34 cellular contexts compared by ENCODE assay signal in the genomic region with DNA sequence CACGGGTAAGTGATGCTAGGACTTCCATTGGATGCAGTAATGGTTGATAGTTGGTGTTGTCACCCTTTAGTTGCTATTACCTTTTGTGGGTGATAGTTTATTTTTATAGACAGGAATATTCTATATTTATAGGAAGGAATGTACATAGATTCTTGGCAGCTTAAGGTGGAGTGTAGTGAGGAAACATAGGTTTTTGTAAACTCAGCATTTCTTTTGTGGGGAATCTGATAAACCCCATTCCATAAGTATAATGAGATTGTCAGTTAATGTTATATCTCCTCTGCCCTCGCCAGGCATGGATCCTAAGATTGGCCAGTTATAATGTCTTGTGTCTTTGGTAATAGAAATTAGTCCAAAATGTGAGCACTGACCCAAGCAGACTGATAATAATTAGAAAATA.
"Had no signal": no experiment of that assay in that cellular context is flagged by ENCODE, and none has a peak within 500 bp of the region (broad histone marks: within the 10 kb centered on the region; RNA-seq: fewer than 3 reads in every experiment).

No MANE protein-coding gene starts in this region.

- H3K4me3 ChIP-seq: adrenal gland, ascending aorta, body of pancreas, breast epithelium, cardiac muscle cell had no signal

- DNase-seq: activated effector memory CD4-positive, alpha-beta T cell treated with anti-CD3 and anti-CD28 coated beads, Interleukin-2, amount 50 U/mL, for 16 hours; activated effector memory CD4-positive, alpha-beta T cell treated with Interleukin-2 at 50 U/mL for 16 hours; activated gamma-delta T cell; activated gamma-delta T cell treated with Interleukin-2 at 50 U/mL for 16 hours; activated naive CD4-positive, alpha-beta T cell; activated naive CD4-positive, alpha-beta T cell treated with anti-CD3 and anti-CD28 coated beads for 36 hours; activated naive CD4-positive, alpha-beta T cell treated with anti-CD3 and anti-CD28 coated beads, Interleukin-2, amount 10 ng/mL, durations not matched to agents 7 days and 5 days; activated naive CD4-positive, alpha-beta T cell treated with anti-CD3 and anti-CD28 coated beads, Interleukin-2, amount 50 U/mL, for 16 hours; activated naive CD4-positive, alpha-beta T cell treated with Interleukin-2 at 50 U/mL for 16 hours; activated naive CD8-positive, alpha-beta T cell treated with anti-CD3 and anti-CD28 coated beads for 36 hours; activated naive CD8-positive, alpha-beta T cell treated with anti-CD3 and anti-CD28 coated beads, Interleukin-2, amount 10 ng/mL, durations not matched to agents 7 days and 5 days; activated naive CD8-positive, alpha-beta T cell treated with anti-CD3 and anti-CD28 coated beads, Interleukin-2, amount 50 U/mL, for 24 hours; activated T-cell treated with anti-CD3 and anti-CD28 coated beads, Interleukin-2, amount 50 U/mL, for 1 hour; activated T-cell treated with anti-CD3 and anti-CD28 coated beads, Interleukin-2, amount 50 U/mL, for 24 hours; activated T-cell treated with anti-CD3 and anti-CD28 coated beads, Interleukin-2, amount 50 U/mL, for 4 hours; activated T-cell treated with anti-CD3 and anti-CD28 coated beads, Interleukin-2, amount 50 U/mL, for 48 hours; activated T-cell treated with anti-CD3 and anti-CD28 coated beads, Interleukin-2, amount 50 U/mL, for 72 hours; adrenal gland; amniotic stem cell; amygdala; anterior cingulate cortex; aorta; body of pancreas; brain microvascular endothelial cell; caudate nucleus; central memory CD4-positive, alpha-beta T cell; cerebellar nuclear complex had no signal

- H3K27ac ChIP-seq: adrenal gland, ascending aorta, body of pancreas, brain microvascular endothelial cell, breast epithelium, cardiac muscle cell had no signal

- H3K4me1 ChIP-seq: adrenal gland, ascending aorta, body of pancreas, breast epithelium had no signal

- H3K27me3 ChIP-seq: adrenal gland, ascending aorta, body of pancreas, brain microvascular endothelial cell, breast epithelium, cardiac muscle cell had no signal

- ATAC-seq: activated naive CD4-positive, alpha-beta T cell treated with anti-CD3 and anti-CD28 coated beads, Interleukin-2, amount 50 U/mL, for 72 hours; activated naive CD8-positive, alpha-beta T cell treated with anti-CD3 and anti-CD28 coated beads, Interleukin-2, amount 50 U/mL, for 24 hours; activated T-cell treated with anti-CD3 and anti-CD28 coated beads, Interleukin-2, amount 50 U/mL, for 4 hours; activated T-cell treated with anti-CD3 and anti-CD28 coated beads, Interleukin-2, amount 50 U/mL, for 72 hours; activated T-helper 17 cell treated with anti-CD3 and anti-CD28 coated beads, Interleukin-2, amount 50 U/mL, for 72 hours; body of pancreas had no signal

- FAIRE-seq: astrocyte, bronchial epithelial cell had no signal

- H3K9me3 ChIP-seq: adrenal gland, ascending aorta, body of pancreas, breast epithelium had no signal

- H3K36me3 ChIP-seq: adrenal gland, ascending aorta, brain microvascular endothelial cell, breast epithelium, cardiac muscle cell had no signal
